ENCODE assay signal across 10 cellular contexts in the genomic region with DNA sequence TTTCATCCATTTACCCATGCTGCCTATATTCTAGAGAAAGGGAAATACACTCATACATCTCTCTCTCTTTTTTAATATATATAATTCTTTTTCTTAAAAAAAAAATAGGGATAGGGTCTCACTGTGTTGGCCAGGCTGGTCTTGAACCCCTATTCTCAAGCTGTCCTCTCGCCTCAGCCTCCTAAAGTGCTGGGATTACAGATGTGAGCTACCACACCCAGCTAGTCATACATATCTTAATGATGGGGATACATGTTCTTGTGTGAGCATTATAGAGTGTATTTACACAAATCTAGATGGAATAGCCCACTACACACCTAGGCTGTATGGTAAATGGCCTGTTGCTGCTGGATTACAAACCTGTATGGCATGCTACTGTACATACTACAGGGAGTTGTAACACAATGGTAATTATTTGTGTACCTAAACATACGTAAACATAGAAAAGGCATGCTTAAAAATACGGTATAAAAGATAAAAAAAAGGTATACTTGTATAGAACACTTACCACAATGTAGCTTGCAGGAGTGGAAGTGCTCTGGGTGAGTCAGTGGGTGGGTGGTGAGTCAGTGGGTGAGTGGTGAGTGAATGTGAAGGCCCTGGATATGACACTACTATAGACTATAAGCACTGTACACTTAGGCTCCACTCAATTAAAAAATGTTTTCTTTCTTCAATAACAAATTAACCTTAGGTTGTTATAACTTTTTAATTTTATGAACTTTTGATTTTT.
DNase-seq lines count a peak whose midpoint lies in the region; ATAC-seq and TF ChIP-seq lines count a peak whose summit lies in the region.
"Had no signal": no experiment of that assay in that cellular context is flagged by ENCODE, and none has a peak within 500 bp of the region (broad histone marks: within the 10 kb centered on the region; RNA-seq: fewer than 3 reads in every experiment).

No MANE protein-coding gene starts in this region.

- no peaks in the 10 kb centered on the region for H3K27me3 ChIP-seq in osteoblast (ENCODE audit: insufficient read depth, low read length)
- H3K27me3 ChIP-seq: esophagus squamous epithelium had no signal

- no peak overlapping the region for H3K27ac Mint-ChIP-seq in activated naive CD4-positive, alpha-beta T cell treated with anti-CD3 and anti-CD28 coated beads, Interleukin-2, amount 50 U/mL, for 72 hours

- POLR2A ChIA-PET in AG04449 (lab: Yijun Ruan, JAX), result no interaction called here

- H3K9me3 ChIP-seq in osteoblast (ENCODE audit: low read depth, low read length), result no peaks in the 10 kb centered on the region
- H3K9me3 ChIP-seq: esophagus squamous epithelium had no signal

- H3K36me3 ChIP-seq in osteoblast (ENCODE audit: insufficient read depth, low read length), result no peaks in the 10 kb centered on the region
- H3K36me3 ChIP-seq: esophagus squamous epithelium had no signal

- TF ChIP-seq CTCF in AG04449 (IDR thresholded peaks at IDR 0.05; ENCODE audit: insufficient read depth, low read length, missing control alignments), result no peak
- TF ChIP-seq CTCF in osteoblast (IDR thresholded peaks at IDR 0.05; ENCODE audit: extremely low read depth, low read depth, low read length), result no peak

- no peak overlapping the region for H3K27ac ChIP-seq in osteoblast (ENCODE audit: low read depth, low read length)
- H3K27ac ChIP-seq: esophagus squamous epithelium had no signal

- DNase-seq in AG04449 (ENCODE audit: low read depth, low spot score) (peak; percentile 34), NCI-H226 (peak; percentile 73), osteoblast (ENCODE audit: insufficient read length, low spot score, missing footprints) (peak; percentile 60), RPMI8226 (no peak)
- peak in 1 of 2 donors; percentile 17 for DNase-seq in activated naive CD4-positive, alpha-beta T cell treated with anti-CD3 and anti-CD28 coated beads, Interleukin-2, amount 50 U/mL, for 72 hours (ENCODE audit: low spot score in 2 of 2)
- DNase-seq: CD8-positive, alpha-beta memory T cell; esophagus squamous epithelium had no signal

- H3K4me1 ChIP-seq in osteoblast (ENCODE audit: insufficient read depth, low read length), result peaks cover 8% of the 10 kb centered on the region
- H3K4me1 ChIP-seq: esophagus squamous epithelium had no signal

- no peak overlapping the region for H2AFZ ChIP-seq in osteoblast (ENCODE audit: low read length)

- H3K9me3 Mint-ChIP-seq in activated naive CD4-positive, alpha-beta T cell treated with anti-CD3 and anti-CD28 coated beads, Interleukin-2, amount 50 U/mL, for 72 hours, result no peaks in the 10 kb centered on the region
- H3K9me3 Mint-ChIP-seq: CD8-positive, alpha-beta memory T cell had no signal

- no peaks in the 10 kb centered on the region for H3K79me2 ChIP-seq in osteoblast (ENCODE audit: insufficient read depth, low read length)

- no peaks in the 10 kb centered on the region for H4K20me1 ChIP-seq in osteoblast (ENCODE audit: insufficient read depth, low read length)

- peak; percentile 99 to 100 for ATAC-seq in activated naive CD4-positive, alpha-beta T cell treated with anti-CD3 and anti-CD28 coated beads, Interleukin-2, amount 50 U/mL, for 72 hours
- ATAC-seq in HG03097 (IDR thresholded peaks at IDR 0.05; ENCODE audit: low FRiP score, unreplicated experiment) (no peak), GM18870 (IDR thresholded peaks at IDR 0.05; ENCODE audit: unreplicated experiment) (no peak), HG03108 (IDR thresholded peaks at IDR 0.05; ENCODE audit: unreplicated experiment) (no peak)

- H3K36me3 Mint-ChIP-seq in activated naive CD4-positive, alpha-beta T cell treated with anti-CD3 and anti-CD28 coated beads, Interleukin-2, amount 50 U/mL, for 72 hours, result no peaks in the 10 kb centered on the region

- no peak overlapping the region for H3K4me3 ChIP-seq in AG04449 (ENCODE audit: low read depth, low read length)
- H3K4me3 ChIP-seq in osteoblast (ENCODE audit: insufficient read depth, low read length), result no peak overlapping the region
- H3K4me3 ChIP-seq: esophagus squamous epithelium had no signal

- CTCF ChIA-PET in AG04449 (lab: Yijun Ruan, JAX), result interaction anchor here (0.8 to 2.3 kb wide), 4 partner anchors 28 to 437 kb away, joined by 3 to 12 read pairs (median 5); no protein-coding TSS in a partner anchor

- peak overlapping the region; percentile 4 for H3K4me2 ChIP-seq in osteoblast (ENCODE audit: insufficient read depth, low read length)

Comparison
In these comparisons a context has a peak if more than half of its experiments do, and no peak if none do; other contexts are left out.
1. ATAC-seq: peak in activated naive CD4-positive, alpha-beta T cell treated with anti-CD3 and anti-CD28 coated beads, Interleukin-2, amount 50 U/mL, for 72 hours (2 of 2); none in HG03097 (single experiment), GM18870 (single experiment) and HG03108 (single experiment).